Comparison of ENCODE assay signal across 1 cellular context in genomic region chr11:2301631-2302272, GRCh38.
A peak's percentile ranks its signal among the peaks of the same experiment; 100 is the strongest.
TF ChIP-seq lines count a peak whose summit lies in the region.

Gene C11orf21, minus strand, starts transcription at chr11:2301918. Its CDS starts 110 bp downstream, at chr11:2301808.
Gene TSPAN32, plus strand, starts transcription at chr11:2302013. Its CDS starts 137 bp downstream, at chr11:2302150.

TF ChIP-seq in K562, 482 proteins besides CTCF, POLR2A, EP300 and RAD21 (continued from another document and continues in another):
- TF ChIP-seq THAP7 (CRISPR knock-in tag; IDR thresholded peaks at IDR 0.05) (no peak), BRD9 (IDR thresholded peaks at IDR 0.05; ENCODE audit: low read depth, partially characterized antibody) (no peak), ZBTB2 (IDR thresholded peaks at IDR 0.05) (no peak), ZC3H11A (IDR thresholded peaks at IDR 0.05; ENCODE audit: low read depth, low read length) (no peak), ZNF384 (IDR thresholded peaks at IDR 0.05; ENCODE audit: low read depth, low read length) (no peak), MGA (IDR thresholded peaks at IDR 0.05) (no peak), RBBP5 (IDR thresholded peaks at IDR 0.05; ENCODE audit: borderline replicate concordance, insufficient read depth, low read length, poor library complexity, severe bottlenecking) (peak; percentile 17), GATAD2A (IDR thresholded peaks at IDR 0.05) (0 out of 2 replicates have a peak, but pooled peaks have one; percentile 13), SNRNP70 (optimal IDR thresholded peaks at IDR 0.05; ENCODE audit: low read depth, low read length) (no peak), TCF15 (CRISPR knock-in tag; IDR thresholded peaks at IDR 0.05) (no peak), ZNF696 (CRISPR knock-in tag; conservative IDR thresholded peaks at IDR 0.05) (no peak), BCLAF1 (IDR thresholded peaks at IDR 0.05; ENCODE audit: borderline replicate concordance in 1 of 2, control insufficient read depth in 1 of 2, low read depth in 2 of 2, low read length in 1 of 2) (no peak), ELF2 (CRISPR knock-in tag; IDR thresholded peaks at IDR 0.05) (no peak), HNRNPK (IDR thresholded peaks at IDR 0.05; ENCODE audit: low read depth, low read length, poor library complexity, severe bottlenecking) (no peak), ELF1 (tag; IDR thresholded peaks at IDR 0.05) (peak; percentile 64; the same call in 1 of the 2 replicates), SNAPC5 (CRISPR knock-in tag; IDR thresholded peaks at IDR 0.05) (no peak), ATF7 (IDR thresholded peaks at IDR 0.05) (no peak), MCM2 (IDR thresholded peaks at IDR 0.05; ENCODE audit: low read depth) (no peak), SAP30 (IDR thresholded peaks at IDR 0.05; ENCODE audit: borderline replicate concordance, insufficient read depth, low read depth, low read length, poor library complexity, severe bottlenecking) (no peak), ETV5 (CRISPR knock-in tag; IDR thresholded peaks at IDR 0.05; ENCODE audit: low read depth) (peak; percentile 56; the same call in 1 of the 2 replicates)
- TF ChIP-seq, protein P1, sequence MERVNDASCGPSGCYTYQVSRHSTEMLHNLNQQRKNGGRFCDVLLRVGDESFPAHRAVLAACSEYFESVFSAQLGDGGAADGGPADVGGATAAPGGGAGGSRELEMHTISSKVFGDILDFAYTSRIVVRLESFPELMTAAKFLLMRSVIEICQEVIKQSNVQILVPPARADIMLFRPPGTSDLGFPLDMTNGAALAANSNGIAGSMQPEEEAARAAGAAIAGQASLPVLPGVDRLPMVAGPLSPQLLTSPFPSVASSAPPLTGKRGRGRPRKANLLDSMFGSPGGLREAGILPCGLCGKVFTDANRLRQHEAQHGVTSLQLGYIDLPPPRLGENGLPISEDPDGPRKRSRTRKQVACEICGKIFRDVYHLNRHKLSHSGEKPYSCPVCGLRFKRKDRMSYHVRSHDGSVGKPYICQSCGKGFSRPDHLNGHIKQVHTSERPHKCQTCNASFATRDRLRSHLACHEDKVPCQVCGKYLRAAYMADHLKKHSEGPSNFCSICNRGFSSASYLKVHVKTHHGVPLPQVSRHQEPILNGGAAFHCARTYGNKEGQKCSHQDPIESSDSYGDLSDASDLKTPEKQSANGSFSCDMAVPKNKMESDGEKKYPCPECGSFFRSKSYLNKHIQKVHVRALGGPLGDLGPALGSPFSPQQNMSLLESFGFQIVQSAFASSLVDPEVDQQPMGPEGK (CRISPR knock-in tag; IDR thresholded peaks at IDR 0.05; ENCODE audit: borderline replicate concordance), result no peak
- TF ChIP-seq, protein P2, sequence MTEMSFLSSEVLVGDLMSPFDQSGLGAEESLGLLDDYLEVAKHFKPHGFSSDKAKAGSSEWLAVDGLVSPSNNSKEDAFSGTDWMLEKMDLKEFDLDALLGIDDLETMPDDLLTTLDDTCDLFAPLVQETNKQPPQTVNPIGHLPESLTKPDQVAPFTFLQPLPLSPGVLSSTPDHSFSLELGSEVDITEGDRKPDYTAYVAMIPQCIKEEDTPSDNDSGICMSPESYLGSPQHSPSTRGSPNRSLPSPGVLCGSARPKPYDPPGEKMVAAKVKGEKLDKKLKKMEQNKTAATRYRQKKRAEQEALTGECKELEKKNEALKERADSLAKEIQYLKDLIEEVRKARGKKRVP (CRISPR knock-in tag; IDR thresholded peaks at IDR 0.05), result no peak
- TF ChIP-seq, protein P3, sequence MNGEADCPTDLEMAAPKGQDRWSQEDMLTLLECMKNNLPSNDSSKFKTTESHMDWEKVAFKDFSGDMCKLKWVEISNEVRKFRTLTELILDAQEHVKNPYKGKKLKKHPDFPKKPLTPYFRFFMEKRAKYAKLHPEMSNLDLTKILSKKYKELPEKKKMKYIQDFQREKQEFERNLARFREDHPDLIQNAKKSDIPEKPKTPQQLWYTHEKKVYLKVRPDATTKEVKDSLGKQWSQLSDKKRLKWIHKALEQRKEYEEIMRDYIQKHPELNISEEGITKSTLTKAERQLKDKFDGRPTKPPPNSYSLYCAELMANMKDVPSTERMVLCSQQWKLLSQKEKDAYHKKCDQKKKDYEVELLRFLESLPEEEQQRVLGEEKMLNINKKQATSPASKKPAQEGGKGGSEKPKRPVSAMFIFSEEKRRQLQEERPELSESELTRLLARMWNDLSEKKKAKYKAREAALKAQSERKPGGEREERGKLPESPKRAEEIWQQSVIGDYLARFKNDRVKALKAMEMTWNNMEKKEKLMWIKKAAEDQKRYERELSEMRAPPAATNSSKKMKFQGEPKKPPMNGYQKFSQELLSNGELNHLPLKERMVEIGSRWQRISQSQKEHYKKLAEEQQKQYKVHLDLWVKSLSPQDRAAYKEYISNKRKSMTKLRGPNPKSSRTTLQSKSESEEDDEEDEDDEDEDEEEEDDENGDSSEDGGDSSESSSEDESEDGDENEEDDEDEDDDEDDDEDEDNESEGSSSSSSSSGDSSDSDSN (IDR thresholded peaks at IDR 0.05; ENCODE audit: borderline replicate concordance in 1 of 2, low read depth in 2 of 2, low read length in 2 of 2), result no peak
- TF ChIP-seq, protein P4, sequence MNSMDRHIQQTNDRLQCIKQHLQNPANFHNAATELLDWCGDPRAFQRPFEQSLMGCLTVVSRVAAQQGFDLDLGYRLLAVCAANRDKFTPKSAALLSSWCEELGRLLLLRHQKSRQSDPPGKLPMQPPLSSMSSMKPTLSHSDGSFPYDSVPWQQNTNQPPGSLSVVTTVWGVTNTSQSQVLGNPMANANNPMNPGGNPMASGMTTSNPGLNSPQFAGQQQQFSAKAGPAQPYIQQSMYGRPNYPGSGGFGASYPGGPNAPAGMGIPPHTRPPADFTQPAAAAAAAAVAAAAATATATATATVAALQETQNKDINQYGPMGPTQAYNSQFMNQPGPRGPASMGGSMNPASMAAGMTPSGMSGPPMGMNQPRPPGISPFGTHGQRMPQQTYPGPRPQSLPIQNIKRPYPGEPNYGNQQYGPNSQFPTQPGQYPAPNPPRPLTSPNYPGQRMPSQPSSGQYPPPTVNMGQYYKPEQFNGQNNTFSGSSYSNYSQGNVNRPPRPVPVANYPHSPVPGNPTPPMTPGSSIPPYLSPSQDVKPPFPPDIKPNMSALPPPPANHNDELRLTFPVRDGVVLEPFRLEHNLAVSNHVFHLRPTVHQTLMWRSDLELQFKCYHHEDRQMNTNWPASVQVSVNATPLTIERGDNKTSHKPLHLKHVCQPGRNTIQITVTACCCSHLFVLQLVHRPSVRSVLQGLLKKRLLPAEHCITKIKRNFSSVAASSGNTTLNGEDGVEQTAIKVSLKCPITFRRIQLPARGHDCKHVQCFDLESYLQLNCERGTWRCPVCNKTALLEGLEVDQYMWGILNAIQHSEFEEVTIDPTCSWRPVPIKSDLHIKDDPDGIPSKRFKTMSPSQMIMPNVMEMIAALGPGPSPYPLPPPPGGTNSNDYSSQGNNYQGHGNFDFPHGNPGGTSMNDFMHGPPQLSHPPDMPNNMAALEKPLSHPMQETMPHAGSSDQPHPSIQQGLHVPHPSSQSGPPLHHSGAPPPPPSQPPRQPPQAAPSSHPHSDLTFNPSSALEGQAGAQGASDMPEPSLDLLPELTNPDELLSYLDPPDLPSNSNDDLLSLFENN (IDR thresholded peaks at IDR 0.05; ENCODE audit: low read depth in 2 of 2, low read length in 2 of 2), result no peak
